ENCODE assay signal across 1 cellular context in the genomic region with DNA sequence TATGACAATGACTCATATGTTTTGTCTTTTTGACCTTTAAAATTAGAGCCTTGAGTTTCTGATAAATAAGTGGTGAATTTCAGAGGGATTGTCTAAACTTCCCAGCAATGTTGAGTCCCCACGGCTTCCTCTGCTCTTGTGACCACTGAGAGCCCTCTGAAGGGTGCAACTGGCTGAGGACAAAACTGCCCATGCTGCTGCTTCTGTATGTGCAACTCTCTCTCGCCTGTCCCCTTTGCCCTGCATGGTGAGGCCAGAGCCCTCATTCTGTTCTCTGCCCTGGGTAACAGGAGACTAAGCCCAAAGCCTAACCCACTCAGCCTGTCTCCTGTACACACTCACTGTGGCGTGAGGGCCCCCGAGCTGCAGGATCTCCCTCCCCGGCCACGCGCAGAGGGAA.
TF ChIP-seq lines count a peak whose summit lies in the region.

No MANE protein-coding gene starts in this region.

TF ChIP-seq in GM23338, 12 proteins besides CTCF, POLR2A, EP300 and RAD21 (continued from another document):
- TF ChIP-seq NANOG (IDR thresholded peaks at IDR 0.05; ENCODE audit: borderline replicate concordance), result no peak
- no peak for TF ChIP-seq ZNF462 (CRISPR knock-in tag; IDR thresholded peaks at IDR 0.05)
